ENCODE assay signal across 1 cellular context in the genomic region with DNA sequence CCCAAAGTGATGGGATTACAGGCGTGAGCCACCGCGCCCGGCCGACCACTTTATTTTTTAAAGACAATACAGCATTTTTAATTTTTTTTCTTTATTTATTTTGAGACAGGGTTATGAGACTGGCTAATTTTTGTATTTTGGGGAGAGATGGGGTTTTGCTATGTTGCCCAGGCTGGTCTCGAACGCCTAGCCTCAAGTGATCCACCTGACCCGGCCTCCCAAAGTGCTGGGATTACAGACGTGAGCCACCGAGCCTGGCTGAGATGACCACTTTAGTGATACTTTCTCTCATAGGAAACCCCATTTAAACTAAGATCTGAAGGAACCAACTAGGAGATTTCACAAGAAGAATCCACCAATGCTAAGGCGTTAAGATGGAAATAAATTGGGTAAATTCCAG.
TF ChIP-seq lines count a peak whose summit lies in the region.

No MANE protein-coding gene starts in this region.

TF ChIP-seq in GM12878, 131 proteins besides CTCF, POLR2A, EP300 and RAD21:
- TF ChIP-seq ZNF207 (IDR thresholded peaks at IDR 0.05; ENCODE audit: borderline replicate concordance) (no peak), ASH2L (IDR thresholded peaks at IDR 0.05; ENCODE audit: borderline replicate concordance, low read depth) (no peak), TAF1 (IDR thresholded peaks at IDR 0.05; ENCODE audit: borderline replicate concordance, low read depth, low read length) (no peak), MEF2A (IDR thresholded peaks at IDR 0.05; ENCODE audit: insufficient read depth, low read depth, low read length) (no peak), ATF7 (IDR thresholded peaks at IDR 0.05; ENCODE audit: low read depth) (no peak)
